ENCODE assay signal across 1 cellular context in genomic region chr3:134647902-134648760, GRCh38.
TF ChIP-seq lines count a peak whose summit lies in the region.

No MANE protein-coding gene starts in this region.

TF ChIP-seq in WTC11, 78 proteins besides CTCF, POLR2A, EP300 and RAD21 (continued from another document):
- TF ChIP-seq AFF4 (CRISPR knock-in tag; IDR thresholded peaks at IDR 0.05; ENCODE audit: borderline replicate concordance): no peak
- TF ChIP-seq SMAD4 (CRISPR knock-in tag; IDR thresholded peaks at IDR 0.05): no peak
- TF ChIP-seq E2F1 (CRISPR knock-in tag; IDR thresholded peaks at IDR 0.05): no peak
- no peak for TF ChIP-seq ARID4B (CRISPR knock-in tag; IDR thresholded peaks at IDR 0.05; ENCODE audit: borderline replicate concordance)
- no peak for TF ChIP-seq CREB1 (CRISPR knock-in tag; IDR thresholded peaks at IDR 0.05)
- TF ChIP-seq ZNF219 (CRISPR knock-in tag; IDR thresholded peaks at IDR 0.05; ENCODE audit: borderline replicate concordance): no peak
- no peak for TF ChIP-seq RORB (CRISPR knock-in tag; IDR thresholded peaks at IDR 0.05)
TF ChIP-seq in WTC11: peak in this region for 0.
